ENCODE assay signal across 8 cellular contexts in genomic region chrX:22081475-22082092, GRCh38. TPM values are rescaled to one million over a fixed set of nuclear protein-coding genes. Genes with fewer than 3 reads are reported as not detected.
DNase-seq lines count a peak whose midpoint lies in the region; ATAC-seq, FAIRE-seq and TF ChIP-seq lines count a peak whose summit lies in the region.

No MANE protein-coding gene starts in this region.

- H3K36me3 ChIP-seq in mammary epithelial cell (ENCODE audit: insufficient read depth, low read length) = no peaks in the 10 kb centered on the region
- no peaks in the 10 kb centered on the region for H3K36me3 ChIP-seq in liver (ENCODE audit: control insufficient read depth in 4 of 4, insufficient read depth in 3 of 4, low read depth in 1 of 4, low read length in 3 of 4)

- BruUV-seq in mammary epithelial cell (replicated peaks; lab: Mats Ljungman, UMichigan) = no TSS peak

- no peaks in the 10 kb centered on the region for H3K4me1 ChIP-seq in mammary epithelial cell (ENCODE audit: insufficient read depth, low read length)
- no peaks in the 10 kb centered on the region for H3K4me1 ChIP-seq in liver (ENCODE audit: control insufficient read depth in 4 of 4, insufficient read depth in 4 of 4, low read length in 3 of 4)

- H3K9ac ChIP-seq in mammary epithelial cell (ENCODE audit: insufficient read depth, low read length) = no peak overlapping the region
- no peak overlapping the region for H3K9ac ChIP-seq in liver (ENCODE audit: low read depth in 1 of 2, low read length in 2 of 2)

- TF ChIP-seq CTCF in AG09319 (IDR thresholded peaks at IDR 0.05; ENCODE audit: low read depth, low read length) (peak; percentile 74), mammary epithelial cell (conservative IDR thresholded peaks at IDR 0.05 in 1 of 2, IDR thresholded peaks at IDR 0.05 in 1 of 2; ENCODE audit: extremely low read depth in 1 of 2, insufficient read depth in 1 of 2, low read depth in 1 of 2, low read length in 2 of 2) (peak; percentile 87 to 94), liver (IDR thresholded peaks at IDR 0.05; ENCODE audit: low read depth, low read length, missing input control) (peak; percentile 46)

- intact Hi-C loops in mammary epithelial cell (cut with micrococcal nuclease) = loop anchor here (1.0 to 10.0 kb wide), 6 partner anchors 41 to 1237 kb away; no protein-coding TSS in a partner anchor

- H3K79me2 ChIP-seq in mammary epithelial cell (ENCODE audit: insufficient read depth, low read length) = no peaks in the 10 kb centered on the region

- dilution Hi-C loops in mammary epithelial cell (cut with HindIII; ENCODE audit: low sequenced_read_pairs) = no loop called here

- H3K27me3 ChIP-seq in mammary epithelial cell (ENCODE audit: insufficient read depth, low read length) = no peaks in the 10 kb centered on the region
- no peaks in the 10 kb centered on the region for H3K27me3 ChIP-seq in liver (ENCODE audit: control insufficient read depth in 4 of 4, insufficient read depth in 4 of 4, low read length in 3 of 4)

- no peak overlapping the region for H3K27ac ChIP-seq in mammary epithelial cell (ENCODE audit: insufficient read depth, low read depth, low read length)
- no peak overlapping the region for H3K27ac ChIP-seq in liver (ENCODE audit: low read depth in 1 of 2, low read length in 2 of 2)

- H3K9me3 ChIP-seq in mammary epithelial cell (replicated peaks; ENCODE audit: insufficient read depth, low read length) (no peaks in the 10 kb centered on the region), liver (ENCODE audit: control insufficient read depth in 4 of 4, low read length in 3 of 4) (no peaks in the 10 kb centered on the region)

- ATAC-seq in GM18861 (IDR thresholded peaks at IDR 0.05; ENCODE audit: unreplicated experiment) (peak; percentile 80), HG03565 (IDR thresholded peaks at IDR 0.05; ENCODE audit: unreplicated experiment) (no peak)

- no peak overlapping the region for H2AFZ ChIP-seq in mammary epithelial cell (ENCODE audit: low read depth, low read length)

- no peak overlapping the region for H3K4me2 ChIP-seq in mammary epithelial cell (ENCODE audit: insufficient read depth, low read depth, low read length)

- CTCF ChIA-PET in mammary epithelial cell (lab: Charles Lee; ENCODE audit: low non-redundant PET) = interaction anchor here (0.5 kb wide), 1 partner anchor 54 kb away, joined by 10 read pairs; no protein-coding TSS in a partner anchor

- no peak for DNase-seq in AG09319 (ENCODE audit: extremely low read depth, low read depth)
- peak; percentile 51 for DNase-seq in HTR-8/SVneo (ENCODE audit: insufficient read length, low spot score)
- peak; percentile 2 for DNase-seq in T-helper 22 cell (ENCODE audit: low read depth)
- peak; percentile 43 for DNase-seq in mammary epithelial cell
- DNase-seq in stimulated activated naive CD4-positive, alpha-beta T cell treated with Interleukin-2 at 50 U/mL for 16 hours (lab: John Stamatoyannopoulos, UW) = peak; percentile 42

- FAIRE-seq in HTR-8/SVneo (lab: Jason Lieb, UNC) = no peak

- no peaks in the 10 kb centered on the region for H4K20me1 ChIP-seq in mammary epithelial cell (ENCODE audit: insufficient read depth, low read length)

- 48% methylated on average over 6 of the region's 7 CpGs for WGBS in mammary epithelial cell (ENCODE audit: low coverage, missing lambda C conversion rate)
- WGBS in liver = 39% methylated on average over 7 of the region's 7 CpGs

- peak; percentile 60 to 72 for TF ChIP-seq RAD21 in liver (IDR thresholded peaks at IDR 0.05)

- H3K4me3 ChIP-seq in mammary epithelial cell (replicated peaks in 1 of 3; ENCODE audit: insufficient read depth in 1 of 3, low read depth in 2 of 3, low read length in 3 of 3) = no peak overlapping the region
- no peak overlapping the region for H3K4me3 ChIP-seq in liver (ENCODE audit: low read depth in 1 of 3, low read length in 3 of 3)

- in situ Hi-C loops in mammary epithelial cell (cut with MboI; ENCODE audit: low sequenced_read_pairs in 2 of 2) = no loop called here

TF ChIP-seq in liver, 16 proteins besides CTCF, POLR2A, EP300 and RAD21:
- TF ChIP-seq HNF4A (conservative IDR thresholded peaks at IDR 0.05) (no peak), HNF4G (IDR thresholded peaks at IDR 0.05) (no peak), EGR1 (IDR thresholded peaks at IDR 0.05; ENCODE audit: low read depth in 2 of 2) (no peak), FOXA1 (IDR thresholded peaks at IDR 0.05) (no peak), TAF1 (conservative IDR thresholded peaks at IDR 0.05) (no peak), RXRA (IDR thresholded peaks at IDR 0.05) (no peak), FOXA2 (IDR thresholded peaks at IDR 0.05) (no peak), JUND (IDR thresholded peaks at IDR 0.05) (no peak), GABPA (IDR thresholded peaks at IDR 0.05 in 1 of 2, conservative IDR thresholded peaks at IDR 0.05 in 1 of 2) (no peak), ATF3 (IDR thresholded peaks at IDR 0.05) (no peak), REST (IDR thresholded peaks at IDR 0.05) (no peak), YY1 (IDR thresholded peaks at IDR 0.05) (no peak), MAX (IDR thresholded peaks at IDR 0.05) (no peak), ZBTB33 (IDR thresholded peaks at IDR 0.05) (no peak), SP1 (IDR thresholded peaks at IDR 0.05) (no peak), NR2F2 (IDR thresholded peaks at IDR 0.05) (no peak)
TF ChIP-seq in liver: peak in this region for 0.

RNA-seq across cellular contexts. Expression of gene PHEX, which starts 49.5 kb away (rescaled TPM):
- total RNA-seq in mammary epithelial cell = 1 to 10 TPM in 1 of 2 donors, under 1 TPM in 1; 0.83 to 2.0 TPM
- polyA plus RNA-seq in mammary epithelial cell = 1.2 TPM
- 2.3 TPM for polyA minus RNA-seq in mammary epithelial cell
- total RNA-seq in liver = under 1 TPM; 0.08 to 0.14 TPM
- polyA plus RNA-seq in liver = under 1 TPM in 1 of 2 donors, not detected in 1; 0.01 TPM
